Comparison of ENCODE assay signal across 10 cellular contexts in genomic region chr1:30745834-30746208, GRCh38. TPM values are rescaled to one million over a fixed set of nuclear protein-coding genes. Genes with fewer than 3 reads are reported as not detected.
DNase-seq lines count a peak whose midpoint lies in the region; ATAC-seq and TF ChIP-seq lines count a peak whose summit lies in the region.
"Had no signal": no experiment of that assay in that cellular context is flagged by ENCODE, and none has a peak within 500 bp of the region (broad histone marks: within the 10 kb centered on the region; RNA-seq: fewer than 3 reads in every experiment).

No MANE protein-coding gene starts in this region.

- intact Hi-C loops in activated CD4-positive, alpha-beta memory T cell treated with anti-CD3 and anti-CD28 coated beads for 36 hours (cut with micrococcal nuclease), result no loop called here
- intact Hi-C loops in left colon (cut with DNase I, micrococcal nuclease) (no loop called here), transverse colon (cut with DNase I; ENCODE audit: low total_unique reads) (no loop called here), adrenal gland (cut with DNase I) (no loop called here)

- no peaks in the 10 kb centered on the region for H3K9me3 ChIP-seq in transverse colon
- no peaks in the 10 kb centered on the region for H3K9me3 ChIP-seq in adrenal gland (replicated peaks in 1 of 3)

- peaks cover 0 to 61% (median 14%) of the 10 kb centered on the region in 4 donors for H3K4me1 ChIP-seq in transverse colon
- peaks cover 5 to 14% of the 10 kb centered on the region in 2 donors for H3K4me1 ChIP-seq in adrenal gland (replicated peaks in 1 of 2)

- peak overlapping the region; percentile 96 for H3K27ac Mint-ChIP-seq in activated CD4-positive, alpha-beta memory T cell treated with anti-CD3 and anti-CD28 coated beads for 36 hours
- H3K27ac Mint-ChIP-seq: nephron progenitor cell had no signal

- peaks cover 99% of the 10 kb centered on the region for H3K4me1 Mint-ChIP-seq in activated T-cell treated with anti-CD3 and anti-CD28 coated beads, Interleukin-2, amount 50 U/mL, for 4 hours (ENCODE audit: low read depth)
- H3K4me1 Mint-ChIP-seq in activated CD4-positive, alpha-beta memory T cell treated with anti-CD3 and anti-CD28 coated beads for 36 hours (ENCODE audit: low read depth), result peaks cover 98% of the 10 kb centered on the region

- CTCF ChIA-PET in activated CD4-positive, alpha-beta memory T cell treated with anti-CD3 and anti-CD28 coated beads for 36 hours (lab: Charles Lee), result interaction anchor here (4.8 to 9.6 kb wide), 4 partner anchors 11 to 37 kb away, joined by 27 to 65 read pairs (median 62); partner anchors contain the start of gene LAPTM5

- H3K4me3 Mint-ChIP-seq in activated T-cell treated with anti-CD3 and anti-CD28 coated beads, Interleukin-2, amount 50 U/mL, for 4 hours, result peak overlapping the region; percentile 81
- H3K4me3 Mint-ChIP-seq in activated CD4-positive, alpha-beta memory T cell treated with anti-CD3 and anti-CD28 coated beads for 36 hours, result peak overlapping the region; percentile 35
- H3K4me3 Mint-ChIP-seq: nephron progenitor cell had no signal

- H3K4me3 ChIP-seq in transverse colon (no peak overlapping the region), adrenal gland (no peak overlapping the region)

- no peak for TF ChIP-seq POLR2A in transverse colon (IDR thresholded peaks at IDR 0.05)
- no peak for TF ChIP-seq POLR2A in adrenal gland (IDR thresholded peaks at IDR 0.05)

- DNase-seq in activated T-cell treated with anti-CD3 and anti-CD28 coated beads, Interleukin-2, amount 50 U/mL, for 4 hours, result no peak
- no peak for DNase-seq in activated T-cell treated with anti-CD3 and anti-CD28 coated beads for 4 hours
- no peak for DNase-seq in activated CD4-positive, alpha-beta memory T cell treated with anti-CD3 and anti-CD28 coated beads for 36 hours
- DNase-seq in left colon, result no peak
- no peak for DNase-seq in transverse colon
- DNase-seq in NCI-H1930 (lab: John Stamatoyannopoulos, UW), result no peak
- no peak for DNase-seq in adrenal gland
- DNase-seq in SW480 (ENCODE audit: low spot score), result no peak
- DNase-seq: NCI-H1694 treated with DMSO at 0.1 percent for 48 hours, nephron progenitor cell had no signal

- 62% methylated on average over 4 of the region's 4 CpGs; no CpG with 5 or more reads in 1 of the 2 donors for WGBS in transverse colon (ENCODE audit: low coverage in 1 of 2), 2 donors
- WGBS in adrenal gland, 4 donors, result 61 to 83% (median 73%) methylated on average over 3 to 4 of the region's 4 CpGs

- no peaks in the 10 kb centered on the region for H3K36me3 ChIP-seq in transverse colon
- H3K36me3 ChIP-seq in adrenal gland (replicated peaks in 1 of 2), result no peaks in the 10 kb centered on the region

- H3K27ac ChIP-seq in transverse colon (peak overlapping the region; percentile 40 to 62 (median 58)), adrenal gland (peak overlapping the region in 1 of 5 donors; percentile 1)

- no peak for TF ChIP-seq EP300 in transverse colon (IDR thresholded peaks at IDR 0.05; ENCODE audit: low read depth)

- H3K27me3 ChIP-seq in transverse colon (no peaks in the 10 kb centered on the region), adrenal gland (no peaks in the 10 kb centered on the region)

- H3K36me3 Mint-ChIP-seq in activated T-cell treated with anti-CD3 and anti-CD28 coated beads, Interleukin-2, amount 50 U/mL, for 4 hours (ENCODE audit: insufficient read depth), result peaks cover 25% of the 10 kb centered on the region
- H3K36me3 Mint-ChIP-seq in activated CD4-positive, alpha-beta memory T cell treated with anti-CD3 and anti-CD28 coated beads for 36 hours, result peaks cover 37% of the 10 kb centered on the region

- in situ Hi-C loops in transverse colon (cut with MboI; ENCODE audit: low pct_ligation_motif_present in 1 of 4, low pct_unique_long_range_greater_than_20kb in 1 of 4, low sequenced_read_pairs in 3 of 4), result no loop called here

- H3K27me3 Mint-ChIP-seq in activated T-cell treated with anti-CD3 and anti-CD28 coated beads, Interleukin-2, amount 50 U/mL, for 4 hours (ENCODE audit: low read depth), result no peaks in the 10 kb centered on the region
- H3K27me3 Mint-ChIP-seq in activated CD4-positive, alpha-beta memory T cell treated with anti-CD3 and anti-CD28 coated beads for 36 hours, result no peaks in the 10 kb centered on the region

- POLR2A ChIA-PET in activated CD4-positive, alpha-beta memory T cell treated with anti-CD3 and anti-CD28 coated beads for 36 hours (lab: Charles Lee), result interaction anchor here (2.3 to 5.5 kb wide), 2 partner anchors 11 to 27 kb away, joined by 9 to 75 read pairs; partner anchors contain the start of gene LAPTM5

- no peak for ATAC-seq in activated T-cell treated with anti-CD3 and anti-CD28 coated beads, Interleukin-2, amount 50 U/mL, for 4 hours
- peak; percentile 8 for ATAC-seq in left colon

- H3K9me3 Mint-ChIP-seq in activated T-cell treated with anti-CD3 and anti-CD28 coated beads, Interleukin-2, amount 50 U/mL, for 4 hours, result no peaks in the 10 kb centered on the region
- no peaks in the 10 kb centered on the region for H3K9me3 Mint-ChIP-seq in activated CD4-positive, alpha-beta memory T cell treated with anti-CD3 and anti-CD28 coated beads for 36 hours
- H3K9me3 Mint-ChIP-seq: nephron progenitor cell had no signal

- TF ChIP-seq CTCF in transverse colon (IDR thresholded peaks at IDR 0.05) (no peak), adrenal gland (IDR thresholded peaks at IDR 0.05) (no peak)

RNA-seq across cellular contexts. Expression of gene LAPTM5, which starts 11.8 kb away (rescaled TPM):
- 10 to 100 TPM; 68.3 to 97.3 (median 86.8) TPM for total RNA-seq in activated T-cell treated with anti-CD3 and anti-CD28 coated beads, Interleukin-2, amount 50 U/mL, for 4 hours
- total RNA-seq in activated CD4-positive, alpha-beta memory T cell treated with anti-CD3 and anti-CD28 coated beads for 36 hours, result 100 to 1,000 TPM; 190 to 196 TPM
- total RNA-seq in left colon, result 10 to 100 TPM; 10.7 to 49.1 TPM
- total RNA-seq in transverse colon, result 10 to 100 TPM in 3 of 4 donors, 1 to 10 TPM in 1; 5.2 to 66.6 (median 34.5) TPM
- 100 to 1,000 TPM in 5 of 8 donors, 10 to 100 TPM in 3; 24.0 to 176 (median 130) TPM for total RNA-seq in adrenal gland
- polyA plus RNA-seq in adrenal gland, result 100 to 1,000 TPM in 1 of 3 donors, 10 to 100 TPM in 2; 85.9 to 177 (median 97.1) TPM

RNA-seq across cellular contexts. Expression of gene MATN1, which starts 22.4 kb away (rescaled TPM):
- 1 to 10 TPM; 2.0 to 2.9 (median 2.3) TPM for total RNA-seq in activated T-cell treated with anti-CD3 and anti-CD28 coated beads, Interleukin-2, amount 50 U/mL, for 4 hours
- under 1 TPM in 1 of 2 experiments, not detected in 1; 0.34 TPM for total RNA-seq in activated CD4-positive, alpha-beta memory T cell treated with anti-CD3 and anti-CD28 coated beads for 36 hours
- total RNA-seq in left colon, result not detected
- not detected for total RNA-seq in transverse colon
- total RNA-seq in adrenal gland, result under 1 TPM in 2 of 8 donors, not detected in 6; 0.27 to 0.55 TPM
- polyA plus RNA-seq in adrenal gland, result under 1 TPM; 0.05 to 0.10 (median 0.08) TPM
